17 cellular contexts compared by ENCODE assay signal in genomic region chr14:33668066-33668465, GRCh38.
DNase-seq lines count a peak whose midpoint lies in the region; ATAC-seq and TF ChIP-seq lines count a peak whose summit lies in the region.
"Had no signal": no experiment of that assay in that cellular context is flagged by ENCODE, and none has a peak within 500 bp of the region (broad histone marks: within the 10 kb centered on the region; RNA-seq: fewer than 3 reads in every experiment).

No MANE protein-coding gene starts in this region.

- H3K4me3 ChIP-seq in astrocyte of the cerebellum (ENCODE audit: low read depth, low read length): no peak overlapping the region
- H3K4me3 ChIP-seq in lower lobe of right lung: no peak overlapping the region

- peaks cover 6% of the 10 kb centered on the region for H3K9me3 ChIP-seq in lower lobe of right lung
- H3K9me3 ChIP-seq: Caco-2 had no signal

- H3K36me3 Mint-ChIP-seq in type B pancreatic cell: no peaks in the 10 kb centered on the region
- H3K36me3 Mint-ChIP-seq: CD4-positive, CD25-positive, alpha-beta regulatory T cell had no signal

- H3K27me3 ChIP-seq in lower lobe of right lung (ENCODE audit: low read depth): no peaks in the 10 kb centered on the region

- H3K9me3 Mint-ChIP-seq in type B pancreatic cell: no peaks in the 10 kb centered on the region

- no peak for ATAC-seq in lower lobe of right lung
- ATAC-seq: HepG2 had no signal

- no peaks in the 10 kb centered on the region for H3K27me3 Mint-ChIP-seq in type B pancreatic cell
- H3K27me3 Mint-ChIP-seq: B cell; CD4-positive, CD25-positive, alpha-beta regulatory T cell had no signal

- no peaks in the 10 kb centered on the region for H3K36me3 ChIP-seq in lower lobe of right lung

- intact Hi-C loops in lower lobe of right lung (cut with DNase I): no loop called here

- no peaks in the 10 kb centered on the region for H3K4me1 ChIP-seq in lower lobe of right lung
- H3K4me1 ChIP-seq: Caco-2 had no signal

- TF ChIP-seq CTCF in astrocyte of the cerebellum (IDR thresholded peaks at IDR 0.05; ENCODE audit: low read depth, low read length, missing control alignments): no peak
- no peak for TF ChIP-seq CTCF in type B pancreatic cell (conservative IDR thresholded peaks at IDR 0.05)
- no peak for TF ChIP-seq CTCF in lower lobe of right lung (IDR thresholded peaks at IDR 0.05)

- H3K4me3 Mint-ChIP-seq in type B pancreatic cell: no peak overlapping the region
- H3K4me3 Mint-ChIP-seq: B cell; CD4-positive, CD25-positive, alpha-beta regulatory T cell had no signal

- H3K27ac ChIP-seq in lower lobe of right lung: no peak overlapping the region
- H3K27ac ChIP-seq: KMS-11 had no signal

- no peak overlapping the region for H3K27ac Mint-ChIP-seq in type B pancreatic cell
- H3K27ac Mint-ChIP-seq: B cell; CD4-positive, CD25-positive, alpha-beta regulatory T cell had no signal

- DNase-seq in EH (ENCODE audit: low read depth): peak; percentile 77
- peak; percentile 87 for DNase-seq in LHCN-M2 (ENCODE audit: low read depth)
- DNase-seq in astrocyte of the cerebellum (ENCODE audit: low read depth): peak; percentile 63
- peak; percentile 49 for DNase-seq in iris pigment epithelial cell (ENCODE audit: low read depth)
- no peak for DNase-seq in T-helper 1 cell
- no peak for DNase-seq in type B pancreatic cell (ENCODE audit: extremely low spot score, unreplicated experiment)
- no peak for DNase-seq in lower lobe of right lung
- DNase-seq in LoVo (ENCODE audit: low spot score): no peak
- DNase-seq: Caco-2; CD4-positive, CD25-positive, alpha-beta regulatory T cell; DMS153; NCI-H1105 treated with DMSO at 0.1 percent for 48 hours; NCI-H1930; NCI-H69 had no signal

- in situ Hi-C loops in astrocyte of the cerebellum (cut with HindIII; ENCODE audit: low sequenced_read_pairs): no loop called here

- H3K4me1 Mint-ChIP-seq in type B pancreatic cell (ENCODE audit: unreplicated experiment): peaks cover 4% of the 10 kb centered on the region
- H3K4me1 Mint-ChIP-seq: B cell; CD4-positive, CD25-positive, alpha-beta regulatory T cell had no signal

Comparison
In these comparisons a context has a peak if more than half of its experiments do, and no peak if none do; other contexts are left out.
1. DNase-seq: peak in EH (single experiment), LHCN-M2 (single experiment), astrocyte of the cerebellum (single experiment) and iris pigment epithelial cell (single experiment); none in T-helper 1 cell (0 of 5), type B pancreatic cell (single experiment), lower lobe of right lung (single experiment) and LoVo (single experiment).